Comparison of ENCODE assay signal across 16 cellular contexts in genomic region chr2:80364511-80365212, GRCh38.
"Had no signal": no experiment of that assay in that cellular context is flagged by ENCODE, and none has a peak within 500 bp of the region (broad histone marks: within the 10 kb centered on the region; RNA-seq: fewer than 3 reads in every experiment).

No MANE protein-coding gene starts in this region.

- H3K4me1 Mint-ChIP-seq: immature natural killer cell had no signal

- H3K9me3 Mint-ChIP-seq: activated CD8-positive, alpha-beta T cell treated with anti-CD3 and anti-CD28 coated beads for 36 hours; neural crest cell had no signal

- ATAC-seq: activated CD8-positive, alpha-beta T cell treated with anti-CD3 and anti-CD28 coated beads for 36 hours; activated naive CD4-positive, alpha-beta T cell treated with anti-CD3 and anti-CD28 coated beads, Interleukin-2, amount 50 U/mL, for 72 hours; sciatic nerve; stimulated activated naive CD8-positive, alpha-beta T cell treated with anti-CD3 and anti-CD28 coated beads, Interleukin-15, Interleukin-2, amounts not matched to agents 100 U/mL and 50 U/mL, for 24 hours had no signal

- H3K36me3 Mint-ChIP-seq: activated naive CD4-positive, alpha-beta T cell treated with anti-CD3 and anti-CD28 coated beads, Interleukin-2, amount 50 U/mL, for 72 hours; immature natural killer cell had no signal

- DNase-seq: activated CD4-positive, alpha-beta T cell treated with anti-CD3 and anti-CD28 coated beads for 4 hours; activated CD8-positive, alpha-beta T cell treated with anti-CD3 and anti-CD28 coated beads for 36 hours; activated gamma-delta T cell; activated T-cell treated with anti-CD3 and anti-CD28 coated beads, Interleukin-2, amount 50 U/mL, for 48 hours; central memory CD4-positive, alpha-beta T cell; colonic mucosa; esophagus squamous epithelium; immature natural killer cell; midbrain; ovary; stimulated activated naive CD8-positive, alpha-beta T cell treated with anti-CD3 and anti-CD28 coated beads, Interleukin-15, Interleukin-2, amounts not matched to agents 100 U/mL and 50 U/mL, for 24 hours; transverse colon had no signal

- H3K4me3 Mint-ChIP-seq: activated CD8-positive, alpha-beta T cell treated with anti-CD3 and anti-CD28 coated beads for 36 hours; immature natural killer cell; neural crest cell had no signal

- H3K36me3 ChIP-seq: colonic mucosa, esophagus squamous epithelium, ovary, transverse colon had no signal

- H3K27ac ChIP-seq: colonic mucosa, esophagus squamous epithelium, ovary, transverse colon had no signal

- H3K4me1 ChIP-seq: colonic mucosa, esophagus squamous epithelium, transverse colon had no signal

- H3K9me3 ChIP-seq: colonic mucosa, esophagus squamous epithelium, ovary, transverse colon had no signal

- H3K27ac Mint-ChIP-seq: activated CD8-positive, alpha-beta T cell treated with anti-CD3 and anti-CD28 coated beads for 36 hours; activated naive CD4-positive, alpha-beta T cell treated with anti-CD3 and anti-CD28 coated beads, Interleukin-2, amount 50 U/mL, for 72 hours; immature natural killer cell had no signal

- H3K27me3 Mint-ChIP-seq: activated CD8-positive, alpha-beta T cell treated with anti-CD3 and anti-CD28 coated beads for 36 hours had no signal

- H3K4me3 ChIP-seq: colonic mucosa, esophagus squamous epithelium, lung, ovary, transverse colon had no signal

- H3K27me3 ChIP-seq: colonic mucosa, esophagus squamous epithelium, ovary, transverse colon had no signal
